ENCODE assay signal across 18 cellular contexts in genomic region chr3:51408021-51408420, GRCh38. TPM values are rescaled to one million over a fixed set of nuclear protein-coding genes. Genes with fewer than 3 reads are reported as not detected.
A peak's percentile ranks its signal among the peaks of the same experiment; 100 is the strongest.
DNase-seq lines count a peak whose midpoint lies in the region; ATAC-seq and TF ChIP-seq lines count a peak whose summit lies in the region.
"Had no signal": no experiment of that assay in that cellular context is flagged by ENCODE, and none has a peak within 500 bp of the region (broad histone marks: within the 10 kb centered on the region; RNA-seq: fewer than 3 reads in every experiment).

No MANE protein-coding gene starts in this region.

- H3K9ac ChIP-seq in Karpas-422 (ENCODE audit: low read length) = no peak overlapping the region
- peak overlapping the region; percentile 27 for H3K9ac ChIP-seq in neural progenitor cell

- no peak for DNase-seq in CD4-positive, alpha-beta T cell
- DNase-seq in Karpas-422 = no peak
- no peak for DNase-seq in T-helper 17 cell
- no peak for DNase-seq in neural progenitor cell (ENCODE audit: low spot score)
- DNase-seq in H4 (ENCODE audit: low spot score) = no peak
- DNase-seq: ACHN; BE2C; C1 segment of cervical spinal cord; Caco-2; CD4-positive, CD25-positive, alpha-beta regulatory T cell; DMS79; GDM1; GOT3; H9 had no signal

- intact Hi-C loops in CD4-positive, alpha-beta T cell (cut with DNase I, micrococcal nuclease) = no loop called here

- no peak for ATAC-seq in CD4-positive, alpha-beta T cell (ENCODE audit: poor library complexity)
- ATAC-seq in T-helper 17 cell (no peak), HG02571 (IDR thresholded peaks at IDR 0.05; ENCODE audit: unreplicated experiment) (no peak), GM18861 (IDR thresholded peaks at IDR 0.05; ENCODE audit: unreplicated experiment) (no peak)
- ATAC-seq: HepG2 had no signal

- H2AFZ ChIP-seq in Karpas-422 (ENCODE audit: low read length) = no peak overlapping the region
- no peak overlapping the region for H2AFZ ChIP-seq in neural progenitor cell (replicated peaks)

- H3K79me2 ChIP-seq in Karpas-422 (ENCODE audit: low read length) = peaks cover 49% of the 10 kb centered on the region
- H3K79me2 ChIP-seq in neural progenitor cell (ENCODE audit: low read depth) = no peaks in the 10 kb centered on the region

- peaks cover 78% of the 10 kb centered on the region for H3K36me3 Mint-ChIP-seq in CD4-positive, alpha-beta T cell (ENCODE audit: low read depth)
- H3K36me3 Mint-ChIP-seq in T-helper 17 cell (ENCODE audit: low read depth) (peaks cover 7% of the 10 kb centered on the region), neural progenitor cell (peaks cover 23% of the 10 kb centered on the region)

- no peaks in the 10 kb centered on the region for H3K9me3 Mint-ChIP-seq in CD4-positive, alpha-beta T cell
- H3K9me3 Mint-ChIP-seq in neural progenitor cell = no peaks in the 10 kb centered on the region
- H3K9me3 Mint-ChIP-seq: CD4-positive, CD25-positive, alpha-beta regulatory T cell; H9; IgD-negative memory B cell had no signal

- no peak for TF ChIP-seq CTCF in CD4-positive, alpha-beta T cell (IDR thresholded peaks at IDR 0.05)
- TF ChIP-seq CTCF in neural progenitor cell (IDR thresholded peaks at IDR 0.05) = no peak

- H4K20me1 ChIP-seq in Karpas-422 (ENCODE audit: insufficient read depth, low read depth, low read length) = no peaks in the 10 kb centered on the region
- H4K20me1 ChIP-seq in neural progenitor cell (ENCODE audit: low read depth) = peaks cover 6% of the 10 kb centered on the region

- POLR2A ChIA-PET in CD4-positive, alpha-beta T cell (lab: Charles Lee) = no interaction called here

- H3K36me3 ChIP-seq in Karpas-422 (ENCODE audit: insufficient read depth, low read length) = peaks cover 38% of the 10 kb centered on the region
- H3K36me3 ChIP-seq in neural progenitor cell = peaks cover 6% of the 10 kb centered on the region
- H3K36me3 ChIP-seq: BE2C had no signal

- peaks cover 28% of the 10 kb centered on the region for H3K4me1 ChIP-seq in Karpas-422 (ENCODE audit: low read length)
- H3K4me1 ChIP-seq in neural progenitor cell = no peaks in the 10 kb centered on the region
- H3K4me1 ChIP-seq: BE2C, Caco-2 had no signal

- peaks cover 35% of the 10 kb centered on the region for H3K4me1 Mint-ChIP-seq in CD4-positive, alpha-beta T cell (ENCODE audit: low read depth)
- H3K4me1 Mint-ChIP-seq in T-helper 17 cell (peaks cover 15% of the 10 kb centered on the region), neural progenitor cell (no peaks in the 10 kb centered on the region)
- H3K4me1 Mint-ChIP-seq: H9 had no signal

- H3K9me2 ChIP-seq in Karpas-422 (replicated peaks; ENCODE audit: insufficient read depth, low read length) = no peaks in the 10 kb centered on the region

- H3K4me3 Mint-ChIP-seq in CD4-positive, alpha-beta T cell = no peak overlapping the region
- H3K4me3 Mint-ChIP-seq in T-helper 17 cell = no peak overlapping the region
- no peak overlapping the region for H3K4me3 Mint-ChIP-seq in neural progenitor cell
- H3K4me3 Mint-ChIP-seq: CD4-positive, CD25-positive, alpha-beta regulatory T cell; H9; IgD-negative memory B cell had no signal

- H3K27me3 Mint-ChIP-seq in CD4-positive, alpha-beta T cell = no peaks in the 10 kb centered on the region
- no peaks in the 10 kb centered on the region for H3K27me3 Mint-ChIP-seq in T-helper 17 cell
- no peaks in the 10 kb centered on the region for H3K27me3 Mint-ChIP-seq in neural progenitor cell (ENCODE audit: insufficient read depth, low read depth)
- H3K27me3 Mint-ChIP-seq: CD4-positive, CD25-positive, alpha-beta regulatory T cell; IgD-negative memory B cell had no signal

- H3K27me3 ChIP-seq in CD4-positive, alpha-beta T cell (ENCODE audit: control insufficient read depth, insufficient read depth, low read length) = no peaks in the 10 kb centered on the region
- H3K27me3 ChIP-seq in Karpas-422 (ENCODE audit: low read length) = no peaks in the 10 kb centered on the region
- H3K27me3 ChIP-seq in neural progenitor cell = no peaks in the 10 kb centered on the region
- H3K27me3 ChIP-seq: BE2C had no signal

- H3K4me3 ChIP-seq in Karpas-422 (ENCODE audit: low read length) (no peak overlapping the region), neural progenitor cell (no peak overlapping the region)

- H3K27ac ChIP-seq in CD4-positive, alpha-beta T cell (ENCODE audit: low read depth, low read length) = no peak overlapping the region
- H3K27ac ChIP-seq in Karpas-422 (ENCODE audit: low read length) = peak overlapping the region; percentile 42; the same call in 1 of the 2 replicates
- no peak overlapping the region for H3K27ac ChIP-seq in neural progenitor cell

- H3F3A ChIP-seq in neural progenitor cell (ENCODE audit: low read depth) = no peaks in the 10 kb centered on the region

- CTCF ChIA-PET in CD4-positive, alpha-beta T cell (lab: Charles Lee) = interaction anchor here (2.1 kb wide), 1 partner anchor 19 kb away, joined by 5 read pairs; no protein-coding TSS in a partner anchor

- no peaks in the 10 kb centered on the region for H3K9me3 ChIP-seq in CD4-positive, alpha-beta T cell (ENCODE audit: control insufficient read depth, low read length)
- H3K9me3 ChIP-seq in Karpas-422 (ENCODE audit: low read length) = no peaks in the 10 kb centered on the region
- no peaks in the 10 kb centered on the region for H3K9me3 ChIP-seq in T-helper 17 cell (ENCODE audit: control insufficient read depth, low read length, poor library complexity, severe bottlenecking)
- H3K9me3 ChIP-seq in neural progenitor cell (ENCODE audit: low read depth) = no peaks in the 10 kb centered on the region
- H3K9me3 ChIP-seq: BE2C, Caco-2 had no signal

- peak overlapping the region; percentile 12 for H3K27ac Mint-ChIP-seq in CD4-positive, alpha-beta T cell
- H3K27ac Mint-ChIP-seq in T-helper 17 cell (peak overlapping the region; percentile 43), neural progenitor cell (no peak overlapping the region)
- H3K27ac Mint-ChIP-seq: H9 had no signal

- H3K4me2 ChIP-seq in Karpas-422 (ENCODE audit: low read depth, low read length, poor library complexity, severe bottlenecking) = peak overlapping the region; percentile 21
- no peak overlapping the region for H3K4me2 ChIP-seq in neural progenitor cell

RNA-seq across cellular contexts. Expression of gene RBM15B, which starts 16.9 kb away (rescaled TPM):
- total RNA-seq in CD4-positive, alpha-beta T cell = 10 to 100 TPM; 29.1 to 29.2 TPM
- total RNA-seq in Karpas-422 (2014; rRNA removed; shearing (Covaris generic); ENCODE audit: low replicate concordance) = 17.1 and 26.1 TPM in 2 replicates
- total RNA-seq in T-helper 17 cell = 10 to 100 TPM; 28.2 to 31.1 TPM
- total RNA-seq in neural progenitor cell (ENCODE audit: low replicate concordance) = 28.1 and 47.9 TPM in 2 replicates
- 9.0 and 10.6 TPM in 2 replicates for total RNA-seq in H4 (2014; rRNA removed; shearing (Covaris generic))

RNA-seq across cellular contexts. Expression of gene MANF, which starts 22.9 kb away (rescaled TPM):
- 10 to 100 TPM; 26.4 to 30.2 TPM for total RNA-seq in CD4-positive, alpha-beta T cell
- 27.2 and 51.8 TPM in 2 replicates for total RNA-seq in Karpas-422 (2014; rRNA removed; shearing (Covaris generic); ENCODE audit: low replicate concordance)
- total RNA-seq in T-helper 17 cell (10 to 100 TPM; 35.4 to 43.3 TPM), neural progenitor cell (ENCODE audit: low replicate concordance) (51.1 and 68.9 TPM in 2 replicates)
- total RNA-seq in H4 (2014; rRNA removed; shearing (Covaris generic)) = 135 and 150 TPM in 2 replicates
